1 cellular context compared by ENCODE assay signal in the genomic region with DNA sequence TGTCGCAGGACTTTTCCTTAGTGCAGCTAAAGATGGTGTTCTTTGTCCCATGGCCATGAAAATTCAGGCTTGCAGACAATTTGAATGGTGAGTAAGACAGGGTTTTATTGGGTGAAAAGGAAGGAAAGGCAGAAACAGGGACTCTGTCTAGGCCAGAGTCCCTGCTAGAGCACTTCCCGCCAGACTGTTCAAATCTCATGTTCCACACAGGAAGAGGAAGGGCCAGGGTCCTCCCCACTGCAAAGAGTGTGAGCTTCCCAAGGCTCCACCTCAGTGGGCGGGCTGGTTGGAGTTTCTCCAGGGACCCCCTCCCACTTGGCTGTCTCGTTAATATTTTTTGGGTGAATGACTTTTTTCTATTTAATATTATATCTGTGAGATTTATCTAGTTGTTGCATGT.
TF ChIP-seq lines count a peak whose summit lies in the region.

No MANE protein-coding gene starts in this region.

TF ChIP-seq in H1, 55 proteins besides CTCF, POLR2A, EP300 and RAD21:
- TF ChIP-seq USF2 (IDR thresholded peaks at IDR 0.05; ENCODE audit: low read length) (no peak), NANOG (IDR thresholded peaks at IDR 0.05; ENCODE audit: insufficient read depth, low read depth, low read length, poor library complexity, severe bottlenecking) (no peak), CBX8 (IDR thresholded peaks at IDR 0.05; ENCODE audit: borderline replicate concordance, low read depth, low read length) (no peak), CTBP2 (IDR thresholded peaks at IDR 0.05; ENCODE audit: borderline replicate concordance, insufficient read depth, insufficient read length, low read length) (no peak), SIRT6 (IDR thresholded peaks at IDR 0.05; ENCODE audit: low read length) (no peak), YY1 (IDR thresholded peaks at IDR 0.05; ENCODE audit: low read depth, low read length) (no peak), JUN (IDR thresholded peaks at IDR 0.05; ENCODE audit: low read depth, low read length) (no peak), SP2 (IDR thresholded peaks at IDR 0.05; ENCODE audit: low read length) (no peak), JUND (IDR thresholded peaks at IDR 0.05; ENCODE audit: low read length) (no peak)
- TF ChIP-seq, protein P1, sequence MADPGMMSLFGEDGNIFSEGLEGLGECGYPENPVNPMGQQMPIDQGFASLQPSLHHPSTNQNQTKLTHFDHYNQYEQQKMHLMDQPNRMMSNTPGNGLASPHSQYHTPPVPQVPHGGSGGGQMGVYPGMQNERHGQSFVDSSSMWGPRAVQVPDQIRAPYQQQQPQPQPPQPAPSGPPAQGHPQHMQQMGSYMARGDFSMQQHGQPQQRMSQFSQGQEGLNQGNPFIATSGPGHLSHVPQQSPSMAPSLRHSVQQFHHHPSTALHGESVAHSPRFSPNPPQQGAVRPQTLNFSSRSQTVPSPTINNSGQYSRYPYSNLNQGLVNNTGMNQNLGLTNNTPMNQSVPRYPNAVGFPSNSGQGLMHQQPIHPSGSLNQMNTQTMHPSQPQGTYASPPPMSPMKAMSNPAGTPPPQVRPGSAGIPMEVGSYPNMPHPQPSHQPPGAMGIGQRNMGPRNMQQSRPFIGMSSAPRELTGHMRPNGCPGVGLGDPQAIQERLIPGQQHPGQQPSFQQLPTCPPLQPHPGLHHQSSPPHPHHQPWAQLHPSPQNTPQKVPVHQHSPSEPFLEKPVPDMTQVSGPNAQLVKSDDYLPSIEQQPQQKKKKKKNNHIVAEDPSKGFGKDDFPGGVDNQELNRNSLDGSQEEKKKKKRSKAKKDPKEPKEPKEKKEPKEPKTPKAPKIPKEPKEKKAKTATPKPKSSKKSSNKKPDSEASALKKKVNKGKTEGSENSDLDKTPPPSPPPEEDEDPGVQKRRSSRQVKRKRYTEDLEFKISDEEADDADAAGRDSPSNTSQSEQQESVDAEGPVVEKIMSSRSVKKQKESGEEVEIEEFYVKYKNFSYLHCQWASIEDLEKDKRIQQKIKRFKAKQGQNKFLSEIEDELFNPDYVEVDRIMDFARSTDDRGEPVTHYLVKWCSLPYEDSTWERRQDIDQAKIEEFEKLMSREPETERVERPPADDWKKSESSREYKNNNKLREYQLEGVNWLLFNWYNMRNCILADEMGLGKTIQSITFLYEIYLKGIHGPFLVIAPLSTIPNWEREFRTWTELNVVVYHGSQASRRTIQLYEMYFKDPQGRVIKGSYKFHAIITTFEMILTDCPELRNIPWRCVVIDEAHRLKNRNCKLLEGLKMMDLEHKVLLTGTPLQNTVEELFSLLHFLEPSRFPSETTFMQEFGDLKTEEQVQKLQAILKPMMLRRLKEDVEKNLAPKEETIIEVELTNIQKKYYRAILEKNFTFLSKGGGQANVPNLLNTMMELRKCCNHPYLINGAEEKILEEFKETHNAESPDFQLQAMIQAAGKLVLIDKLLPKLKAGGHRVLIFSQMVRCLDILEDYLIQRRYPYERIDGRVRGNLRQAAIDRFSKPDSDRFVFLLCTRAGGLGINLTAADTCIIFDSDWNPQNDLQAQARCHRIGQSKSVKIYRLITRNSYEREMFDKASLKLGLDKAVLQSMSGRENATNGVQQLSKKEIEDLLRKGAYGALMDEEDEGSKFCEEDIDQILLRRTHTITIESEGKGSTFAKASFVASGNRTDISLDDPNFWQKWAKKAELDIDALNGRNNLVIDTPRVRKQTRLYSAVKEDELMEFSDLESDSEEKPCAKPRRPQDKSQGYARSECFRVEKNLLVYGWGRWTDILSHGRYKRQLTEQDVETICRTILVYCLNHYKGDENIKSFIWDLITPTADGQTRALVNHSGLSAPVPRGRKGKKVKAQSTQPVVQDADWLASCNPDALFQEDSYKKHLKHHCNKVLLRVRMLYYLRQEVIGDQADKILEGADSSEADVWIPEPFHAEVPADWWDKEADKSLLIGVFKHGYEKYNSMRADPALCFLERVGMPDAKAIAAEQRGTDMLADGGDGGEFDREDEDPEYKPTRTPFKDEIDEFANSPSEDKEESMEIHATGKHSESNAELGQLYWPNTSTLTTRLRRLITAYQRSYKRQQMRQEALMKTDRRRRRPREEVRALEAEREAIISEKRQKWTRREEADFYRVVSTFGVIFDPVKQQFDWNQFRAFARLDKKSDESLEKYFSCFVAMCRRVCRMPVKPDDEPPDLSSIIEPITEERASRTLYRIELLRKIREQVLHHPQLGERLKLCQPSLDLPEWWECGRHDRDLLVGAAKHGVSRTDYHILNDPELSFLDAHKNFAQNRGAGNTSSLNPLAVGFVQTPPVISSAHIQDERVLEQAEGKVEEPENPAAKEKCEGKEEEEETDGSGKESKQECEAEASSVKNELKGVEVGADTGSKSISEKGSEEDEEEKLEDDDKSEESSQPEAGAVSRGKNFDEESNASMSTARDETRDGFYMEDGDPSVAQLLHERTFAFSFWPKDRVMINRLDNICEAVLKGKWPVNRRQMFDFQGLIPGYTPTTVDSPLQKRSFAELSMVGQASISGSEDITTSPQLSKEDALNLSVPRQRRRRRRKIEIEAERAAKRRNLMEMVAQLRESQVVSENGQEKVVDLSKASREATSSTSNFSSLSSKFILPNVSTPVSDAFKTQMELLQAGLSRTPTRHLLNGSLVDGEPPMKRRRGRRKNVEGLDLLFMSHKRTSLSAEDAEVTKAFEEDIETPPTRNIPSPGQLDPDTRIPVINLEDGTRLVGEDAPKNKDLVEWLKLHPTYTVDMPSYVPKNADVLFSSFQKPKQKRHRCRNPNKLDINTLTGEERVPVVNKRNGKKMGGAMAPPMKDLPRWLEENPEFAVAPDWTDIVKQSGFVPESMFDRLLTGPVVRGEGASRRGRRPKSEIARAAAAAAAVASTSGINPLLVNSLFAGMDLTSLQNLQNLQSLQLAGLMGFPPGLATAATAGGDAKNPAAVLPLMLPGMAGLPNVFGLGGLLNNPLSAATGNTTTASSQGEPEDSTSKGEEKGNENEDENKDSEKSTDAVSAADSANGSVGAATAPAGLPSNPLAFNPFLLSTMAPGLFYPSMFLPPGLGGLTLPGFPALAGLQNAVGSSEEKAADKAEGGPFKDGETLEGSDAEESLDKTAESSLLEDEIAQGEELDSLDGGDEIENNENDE (IDR thresholded peaks at IDR 0.05; ENCODE audit: insufficient replicate concordance, low read length): no peak
TF ChIP-seq in H1: peak in this region for 0.
